ENCODE assay signal across 8 cellular contexts in genomic region chr1:160726498-160727391, GRCh38. TPM values are rescaled to one million over a fixed set of nuclear protein-coding genes. Genes with fewer than 3 reads are reported as not detected.
A peak's percentile ranks its signal among the peaks of the same experiment; 100 is the strongest.
DNase-seq lines count a peak whose midpoint lies in the region; ATAC-seq, FAIRE-seq and TF ChIP-seq lines count a peak whose summit lies in the region.

No MANE protein-coding gene starts in this region.

- H3K4me1 ChIP-seq in A549 = peaks cover 14% of the 10 kb centered on the region
- peaks cover 0 to 37% of the 10 kb centered on the region in 2 donors for H3K4me1 ChIP-seq in left lung

- no peak overlapping the region for H3K4me3 ChIP-seq in A549
- no peak overlapping the region for H3K4me3 ChIP-seq in GM12875 (ENCODE audit: low read depth, low read length)
- H3K4me3 ChIP-seq in left lung = no peak overlapping the region

- peak; percentile 92 to 94 for TF ChIP-seq RAD21 in A549 (conservative IDR thresholded peaks at IDR 0.05 in 1 of 2, IDR thresholded peaks at IDR 0.05 in 1 of 2)

- FAIRE-seq in A549 (lab: Jason Lieb, UNC) = no peak

- CTCF ChIA-PET in A549 (lab: Yijun Ruan, JAX) = interaction anchor here (0.6 to 7.4 kb wide), 37 partner anchors 11 to 371 kb away, joined by 3 to 97 read pairs (median 4); partner anchors contain the start of genes ITLN2, KLHDC9 and SLAMF7

- POLR2A ChIA-PET in A549 (lab: Yijun Ruan, JAX) = no interaction called here

- ATAC-seq in A549 (peak; percentile 89 to 94), HG03064 (IDR thresholded peaks at IDR 0.05; ENCODE audit: low read depth, unreplicated experiment) (peak; percentile 50), left lung (peak; percentile 99)

- WGBS in A549 (ENCODE audit: missing lambda C conversion rate) = 16% methylated on average over 8 of the region's 8 CpGs

- TF ChIP-seq CTCF in A549 (IDR thresholded peaks at IDR 0.05) (peak; percentile 91), GM12875 (IDR thresholded peaks at IDR 0.05; ENCODE audit: borderline replicate concordance, insufficient read depth, low read depth, low read length) (peak; percentile 73; the same call in 1 of the 2 replicates), VCaP (conservative IDR thresholded peaks at IDR 0.05) (peak; percentile 88), left lung (IDR thresholded peaks at IDR 0.05) (peak; percentile 66 to 85)

- peak overlapping the region; percentile 58 for H3K4me2 ChIP-seq in A549

- H3K9me3 ChIP-seq in A549 (no peaks in the 10 kb centered on the region), left lung (no peaks in the 10 kb centered on the region)

- no peaks in the 10 kb centered on the region for H3K27me3 ChIP-seq in left lung

- TF ChIP-seq EP300 in A549 (IDR thresholded peaks at IDR 0.05) = no peak

- no peaks in the 10 kb centered on the region for H3K36me3 ChIP-seq in left lung

- no peak for TF ChIP-seq POLR2A in A549 (IDR thresholded peaks at IDR 0.05; ENCODE audit: low read length)

- intact Hi-C loops in left lung (cut with DNase I) = no loop called here

- peak; percentile 81 to 86 for DNase-seq in A549 (ENCODE audit: low read depth in 1 of 2, low spot score in 1 of 2)
- DNase-seq in NCI-H2171 treated with DMSO at 0.1 percent for 48 hours (lab: John Stamatoyannopoulos, UW) = peak; percentile 50
- peak; percentile 75 for DNase-seq in dermis blood vessel endothelial cell
- DNase-seq in left lung = peak in 1 of 2 donors; percentile 64
- DNase-seq in stimulated activated CD4-positive, alpha-beta T cell treated with anti-CD3 and anti-CD28 coated beads, TNF-alpha, amount 100 ng/mL, for 24 hours (ENCODE audit: low read depth in 3 of 3) = peak; percentile 38 to 54 (median 42)

- peak overlapping the region; percentile 26 to 68; a peak in 5 of 6 replicates for H3K27ac ChIP-seq in A549
- H3K27ac ChIP-seq in VCaP = no peak overlapping the region
- peak overlapping the region in 1 of 2 donors; percentile 77 for H3K27ac ChIP-seq in left lung

TF ChIP-seq in A549, 52 proteins besides CTCF, POLR2A, EP300 and RAD21:
- TF ChIP-seq SMC3 (IDR thresholded peaks at IDR 0.05) (peak; percentile 78), MYC (IDR thresholded peaks at IDR 0.05; ENCODE audit: borderline replicate concordance, low read length) (no peak), HEYL (CRISPR knock-in tag; IDR thresholded peaks at IDR 0.05) (no peak)
TF ChIP-seq in A549: peak in this region for 1.

RNA-seq across cellular contexts. Expression of gene SLAMF7, which starts 12.3 kb away (rescaled TPM):
- polyA plus RNA-seq in A549 (2011; rRNA removed) = 0.57 and 0.73 TPM in 2 replicates
- polyA plus RNA-seq in A549 (2012; cell fraction: cytosol; rRNA removed) = 0.11 and 0.26 TPM in 2 replicates
- polyA plus RNA-seq in A549 (2012; cell fraction: nucleus; rRNA removed) = 0.19 and 0.45 TPM in 2 replicates
- 1.8 to 2.2 TPM (median 2.0 TPM) in 3 replicates for polyA plus RNA-seq in A549 (2017; fragmentation: RNase III; extraction: RNeasy Plus Mini Kit Qiagen cat#74134 plus additional on column Dnase treatment)
- polyA minus RNA-seq in A549 (2011; rRNA and poly(A)+ RNA removed) = 0.88 and 1.7 TPM in 2 replicates
- not detected in 2 replicates for total RNA-seq in dermis blood vessel endothelial cell
- total RNA-seq in left lung = 10 to 100 TPM; 16.9 to 33.8 TPM

RNA-seq across cellular contexts. Expression of gene CD48, which starts 15.1 kb away (rescaled TPM):
- polyA plus RNA-seq in A549 (2011; rRNA removed) = not detected in 2 replicates
- not detected in 2 replicates for polyA plus RNA-seq in A549 (2012; cell fraction: cytosol; rRNA removed)
- polyA plus RNA-seq in A549 (2012; cell fraction: nucleus; rRNA removed) = not detected in 2 replicates
- not detected in 3 replicates for polyA plus RNA-seq in A549 (2017; fragmentation: RNase III; extraction: RNeasy Plus Mini Kit Qiagen cat#74134 plus additional on column Dnase treatment)
- polyA minus RNA-seq in A549 (2011; rRNA and poly(A)+ RNA removed) = not detected in 2 replicates
- total RNA-seq in dermis blood vessel endothelial cell = not detected in 2 replicates
- 10 to 100 TPM in 1 of 2 donors, 1 to 10 TPM in 1; 9.9 to 35.5 TPM for total RNA-seq in left lung

Comparison
In these comparisons a context has a peak if more than half of its experiments do, and no peak if none do; other contexts are left out.
1. RNA of gene SLAMF7, which starts 12.3 kb away (total RNA-seq): 16.9 to 33.8 TPM in left lung; not detected in dermis blood vessel endothelial cell; every median in the first group is over 10 times any median in the second.
2. RNA of gene CD48, which starts 15.1 kb away (total RNA-seq): 9.9 to 35.5 TPM in left lung; not detected in dermis blood vessel endothelial cell; every median in the first group is over 10 times any median in the second.
3. Peak in every context shown above with its lines, with median percentiles within 50 percentile points of each other: ATAC-seq and CTCF ChIP-seq.